In the genomic region with DNA sequence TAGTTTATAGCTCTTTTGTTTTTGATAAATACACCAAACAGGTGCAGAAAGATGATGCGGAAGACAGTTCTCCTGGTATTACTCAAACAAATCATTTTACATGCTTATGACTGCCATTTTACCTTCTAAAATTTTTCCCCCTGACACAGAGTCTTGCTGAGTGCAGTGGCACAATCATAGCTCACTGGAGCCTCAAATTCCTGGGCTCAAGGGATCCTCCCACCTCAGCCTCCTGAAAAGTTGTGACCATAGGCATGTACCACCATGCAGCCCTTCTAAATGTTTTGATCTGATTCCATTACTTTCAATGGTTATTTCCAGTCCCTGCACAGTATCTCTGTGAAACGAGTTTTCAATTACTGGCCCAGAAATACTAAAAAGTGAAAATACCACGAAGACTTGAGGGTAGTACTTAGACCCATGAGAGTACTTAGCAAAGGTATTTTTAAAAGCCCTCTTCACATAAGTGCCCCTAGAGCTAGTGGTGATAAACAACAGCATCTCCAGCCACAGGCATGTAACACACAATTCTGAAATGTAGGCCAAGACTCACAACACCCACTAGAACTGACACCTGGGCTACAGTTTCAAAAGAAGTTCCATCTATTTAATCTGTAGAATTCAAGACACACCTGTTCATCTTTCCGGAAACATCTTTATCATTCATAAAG, we compare ENCODE assay signal across 16 cellular contexts.
"Had no signal": no experiment of that assay in that cellular context is flagged by ENCODE, and none has a peak within 500 bp of the region (broad histone marks: within the 10 kb centered on the region; RNA-seq: fewer than 3 reads in every experiment).

No MANE protein-coding gene starts in this region.

- H3K27ac Mint-ChIP-seq: activated naive CD4-positive, alpha-beta T cell treated with anti-CD3 and anti-CD28 coated beads, Interleukin-2, amount 50 U/mL, for 24 hours; brain; dendritic cell treated with granulocyte-macrophage colony-stimulating factor and Interleukin-4, amounts not matched to agents 40 ng/mL and 50 ng/mL, for 4 days; T-cell had no signal

- ATAC-seq: sciatic nerve, T-cell had no signal

- H3K9me3 Mint-ChIP-seq: activated naive CD4-positive, alpha-beta T cell treated with anti-CD3 and anti-CD28 coated beads, Interleukin-2, amount 50 U/mL, for 24 hours; brain; dendritic cell treated with granulocyte-macrophage colony-stimulating factor and Interleukin-4, amounts not matched to agents 40 ng/mL and 50 ng/mL, for 4 days; T-cell had no signal

- H3K4me3 Mint-ChIP-seq: activated naive CD4-positive, alpha-beta T cell treated with anti-CD3 and anti-CD28 coated beads, Interleukin-2, amount 50 U/mL, for 24 hours; brain; dendritic cell treated with granulocyte-macrophage colony-stimulating factor and Interleukin-4, amounts not matched to agents 40 ng/mL and 50 ng/mL, for 4 days had no signal

- H3K27me3 Mint-ChIP-seq: activated naive CD4-positive, alpha-beta T cell treated with anti-CD3 and anti-CD28 coated beads, Interleukin-2, amount 50 U/mL, for 24 hours; brain; dendritic cell treated with granulocyte-macrophage colony-stimulating factor and Interleukin-4, amounts not matched to agents 40 ng/mL and 50 ng/mL, for 4 days; T-cell had no signal

- DNase-seq: activated CD8-positive, alpha-beta memory T cell treated with anti-CD3 and anti-CD28 coated beads, Interleukin-2, amount 50 U/mL, for 4 hours; activated effector memory CD4-positive, alpha-beta T cell treated with Interleukin-2 at 50 U/mL for 16 hours; amygdala; cerebellar nuclear complex; left ventricle myocardium inferior; mesendoderm; spleen; stimulated activated CD4-positive, alpha-beta T cell treated with anti-CD3 and anti-CD28 coated beads, Interleukin-2, amount 100 ng/mL, for 24 hours; stimulated activated naive CD4-positive, alpha-beta T cell treated with Interleukin-2 at 50 U/mL for 16 hours; T-cell; testis; uterus had no signal
